27 cellular contexts compared by ENCODE assay signal in genomic region chr14:31167032-31167431, GRCh38.
"Had no signal": no experiment of that assay in that cellular context is flagged by ENCODE, and none has a peak within 500 bp of the region (broad histone marks: within the 10 kb centered on the region; RNA-seq: fewer than 3 reads in every experiment).

No MANE protein-coding gene starts in this region.

- DNase-seq: activated B cell treated with CpG ODN at 0.5 μM for 24 hours; activated CD4-positive, alpha-beta T cell treated with anti-CD3 and anti-CD28 coated beads, Interleukin-2, amount 50 U/mL, for 1 hour; activated CD8-positive, alpha-beta memory T cell treated with anti-CD3 and anti-CD28 coated beads, Interleukin-2, amount 10 ng/mL, durations not matched to agents 7 days and 5 days; activated CD8-positive, alpha-beta T cell treated with anti-CD3 and anti-CD28 coated beads, Interleukin-2, amount 10 ng/mL, durations not matched to agents 7 days and 5 days; activated naive CD8-positive, alpha-beta T cell treated with anti-CD3 and anti-CD28 coated beads, Interleukin-2, amount 50 U/mL, for 24 hours; activated T-cell treated with anti-CD3 and anti-CD28 coated beads, Interleukin-2, amount 50 U/mL, for 48 hours; amygdala; effector CD8-positive, alpha-beta T cell; heart right ventricle; mesendoderm; natural killer cell; occipital lobe; SK-N-SH; small intestine; stimulated activated CD4-positive, alpha-beta T cell treated with anti-CD3 and anti-CD28 coated beads, Interleukin-4, amount 100 ng/mL, for 24 hours; substantia nigra; SW 1271; thyroid gland had no signal

- H3K4me1 Mint-ChIP-seq: activated B cell treated with CpG ODN at 0.5 μM for 24 hours; activated CD8-positive, alpha-beta memory T cell treated with anti-CD3 and anti-CD28 coated beads, Interleukin-2, amount 10 ng/mL, durations not matched to agents 7 days and 5 days; activated naive CD8-positive, alpha-beta T cell treated with anti-CD3 and anti-CD28 coated beads, Interleukin-2, amount 50 U/mL, for 24 hours; neural progenitor cell; stimulated activated effector memory CD8-positive, alpha-beta T cell treated with anti-CD3 and anti-CD28 coated beads, Interleukin-12 subunit alpha, Interleukin-12 subunit beta, amount 100 ng/mL, for 72 hours had no signal

- H3K27me3 Mint-ChIP-seq: activated B cell treated with CpG ODN at 0.5 μM for 24 hours; activated CD8-positive, alpha-beta memory T cell treated with anti-CD3 and anti-CD28 coated beads, Interleukin-2, amount 10 ng/mL, durations not matched to agents 7 days and 5 days; activated naive CD4-positive, alpha-beta T cell treated with anti-CD3 and anti-CD28 coated beads, Interleukin-2, amount 50 U/mL, for 24 hours; activated naive CD8-positive, alpha-beta T cell treated with anti-CD3 and anti-CD28 coated beads, Interleukin-2, amount 50 U/mL, for 24 hours; central memory CD8-positive, alpha-beta T cell; stimulated activated naive CD8-positive, alpha-beta T cell treated with anti-CD3 and anti-CD28 coated beads, Interleukin-15, Interleukin-2, amounts not matched to agents 100 ng/mL and 50 ng/mL, for 24 hours had no signal

- H3K27ac Mint-ChIP-seq: activated B cell treated with CpG ODN at 0.5 μM for 24 hours; activated CD8-positive, alpha-beta memory T cell treated with anti-CD3 and anti-CD28 coated beads, Interleukin-2, amount 10 ng/mL, durations not matched to agents 7 days and 5 days; activated CD8-positive, alpha-beta T cell treated with anti-CD3 and anti-CD28 coated beads, Interleukin-2, amount 10 ng/mL, durations not matched to agents 7 days and 5 days; activated naive CD4-positive, alpha-beta T cell treated with anti-CD3 and anti-CD28 coated beads, Interleukin-2, amount 50 U/mL, for 24 hours; activated naive CD8-positive, alpha-beta T cell treated with anti-CD3 and anti-CD28 coated beads, Interleukin-2, amount 50 U/mL, for 24 hours; activated T-helper 2 cell treated with anti-CD3 and anti-CD28 coated beads, Interferon-gamma antibody, Interleukin-2, Interleukin-4, amounts not matched to agents 10 μg/mL and 5 μg/mL and 100 μg/mL, durations not matched to agents 14 hours and 24 hours and 36 hours; neural progenitor cell; stimulated activated effector memory CD8-positive, alpha-beta T cell treated with anti-CD3 and anti-CD28 coated beads, Interleukin-12 subunit alpha, Interleukin-12 subunit beta, amount 100 ng/mL, for 72 hours; stimulated activated naive CD8-positive, alpha-beta T cell treated with anti-CD3 and anti-CD28 coated beads, Interleukin-15, Interleukin-2, amounts not matched to agents 100 ng/mL and 50 ng/mL, for 24 hours; T-helper 1 cell treated with Interleukin-12 subunit alpha and Interleukin-12 subunit beta and Interleukin-4 antibody, amounts not matched to agents 30 μg/mL and 1 μg/mL, for 36 hours had no signal

- H3K4me3 Mint-ChIP-seq: activated B cell treated with CpG ODN at 0.5 μM for 24 hours; activated CD8-positive, alpha-beta memory T cell treated with anti-CD3 and anti-CD28 coated beads, Interleukin-2, amount 10 ng/mL, durations not matched to agents 7 days and 5 days; activated CD8-positive, alpha-beta T cell treated with anti-CD3 and anti-CD28 coated beads, Interleukin-2, amount 10 ng/mL, durations not matched to agents 7 days and 5 days; activated naive CD4-positive, alpha-beta T cell treated with anti-CD3 and anti-CD28 coated beads, Interleukin-2, amount 50 U/mL, for 24 hours; activated naive CD8-positive, alpha-beta T cell treated with anti-CD3 and anti-CD28 coated beads, Interleukin-2, amount 50 U/mL, for 24 hours; central memory CD8-positive, alpha-beta T cell; natural killer cell; neural progenitor cell; stimulated activated effector memory CD8-positive, alpha-beta T cell treated with anti-CD3 and anti-CD28 coated beads, Interleukin-12 subunit alpha, Interleukin-12 subunit beta, amount 100 ng/mL, for 72 hours; stimulated activated naive CD8-positive, alpha-beta T cell treated with anti-CD3 and anti-CD28 coated beads, Interleukin-15, Interleukin-2, amounts not matched to agents 100 ng/mL and 50 ng/mL, for 24 hours; T-helper 1 cell treated with Interleukin-12 subunit alpha and Interleukin-12 subunit beta and Interleukin-4 antibody, amounts not matched to agents 30 μg/mL and 1 μg/mL, for 36 hours had no signal

- H3K9me3 Mint-ChIP-seq: activated B cell treated with CpG ODN at 0.5 μM for 24 hours; activated naive CD4-positive, alpha-beta T cell treated with anti-CD3 and anti-CD28 coated beads, Interleukin-2, amount 50 U/mL, for 24 hours; activated naive CD8-positive, alpha-beta T cell treated with anti-CD3 and anti-CD28 coated beads, Interleukin-2, amount 50 U/mL, for 24 hours; activated T-helper 2 cell treated with anti-CD3 and anti-CD28 coated beads, Interferon-gamma antibody, Interleukin-2, Interleukin-4, amounts not matched to agents 10 μg/mL and 5 μg/mL and 100 μg/mL, durations not matched to agents 14 hours and 24 hours and 36 hours; central memory CD8-positive, alpha-beta T cell; natural killer cell; neural progenitor cell; stimulated activated effector memory CD8-positive, alpha-beta T cell treated with anti-CD3 and anti-CD28 coated beads, Interleukin-12 subunit alpha, Interleukin-12 subunit beta, amount 100 ng/mL, for 72 hours; stimulated activated naive CD8-positive, alpha-beta T cell treated with anti-CD3 and anti-CD28 coated beads, Interleukin-15, Interleukin-2, amounts not matched to agents 100 ng/mL and 50 ng/mL, for 24 hours; T-helper 1 cell treated with Interleukin-12 subunit alpha and Interleukin-12 subunit beta and Interleukin-4 antibody, amounts not matched to agents 30 μg/mL and 1 μg/mL, for 36 hours had no signal

- H3K27ac ChIP-seq: neural progenitor cell, parathyroid adenoma had no signal

- H3K27me3 ChIP-seq: heart right ventricle, neural progenitor cell, thyroid gland had no signal

- H3K4me3 ChIP-seq: heart right ventricle, lung, neural progenitor cell, thyroid gland had no signal

- H3K9me3 ChIP-seq: heart right ventricle, SK-N-SH, thyroid gland had no signal

- H3K4me1 ChIP-seq: neural progenitor cell had no signal
